Comparison of ENCODE assay signal across 10 cellular contexts in the genomic region with DNA sequence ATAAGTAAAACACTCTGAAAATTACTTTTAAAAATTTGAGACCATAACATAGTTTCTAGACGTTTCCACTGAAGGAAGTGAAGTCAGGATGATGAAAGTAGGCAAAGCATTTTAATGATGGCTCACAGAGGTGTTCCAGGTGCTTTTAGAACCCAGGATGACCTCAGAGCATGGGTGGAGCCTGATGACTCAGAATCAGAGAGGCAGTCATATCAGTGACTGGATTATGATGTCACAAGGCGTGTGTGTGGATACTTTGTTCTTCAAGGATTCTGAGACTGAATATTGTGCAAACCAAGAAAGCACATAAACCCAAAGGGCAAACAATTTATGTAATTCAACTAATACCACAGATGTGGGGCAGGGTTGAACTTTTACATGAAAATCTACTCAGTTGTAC.
A peak's percentile ranks its signal among the peaks of the same experiment; 100 is the strongest.
DNase-seq lines count a peak whose midpoint lies in the region; ATAC-seq and TF ChIP-seq lines count a peak whose summit lies in the region.
"Had no signal": no experiment of that assay in that cellular context is flagged by ENCODE, and none has a peak within 500 bp of the region (broad histone marks: within the 10 kb centered on the region; RNA-seq: fewer than 3 reads in every experiment).

No MANE protein-coding gene starts in this region.

- peak; percentile 39 to 48 for DNase-seq in activated CD8-positive, alpha-beta memory T cell treated with anti-CD3 and anti-CD28 coated beads for 4 hours (ENCODE audit: low read depth in 2 of 2)
- no peak for DNase-seq in activated CD8-positive, alpha-beta memory T cell treated with anti-CD3 and anti-CD28 coated beads for 24 hours
- DNase-seq in M059J (ENCODE audit: low read depth) = peak; percentile 65
- peak; percentile 36 for DNase-seq in activated T-helper 9 cell treated with anti-CD3 and anti-CD28 coated beads, Interleukin-2, amount 50 U/mL, for 16 hours (ENCODE audit: low read depth)
- DNase-seq in retinal pigment epithelial cell (ENCODE audit: low read depth) = peak; percentile 74
- no peak for DNase-seq in SHP77 treated with DMSO at 0.1 percent for 48 hours (lab: John Stamatoyannopoulos, UW)
- DNase-seq: naive B cell had no signal

- no peak for TF ChIP-seq CTCF in retinal pigment epithelial cell (conservative IDR thresholded peaks at IDR 0.05; ENCODE audit: low read depth, low read length)

- ATAC-seq in HG03108 (IDR thresholded peaks at IDR 0.05; ENCODE audit: unreplicated experiment) = no peak
- ATAC-seq in GM21576 (IDR thresholded peaks at IDR 0.05; ENCODE audit: unreplicated experiment) = no peak

- H3K4me3 ChIP-seq in retinal pigment epithelial cell (ENCODE audit: low read length) = no peak overlapping the region
- H3K4me3 ChIP-seq: BLaER1 treated with 17β-estradiol and CSF1 and Interleukin-3, amounts not matched to agents 10 nM and 100 nM had no signal

Comparison
In these comparisons a context has a peak if more than half of its experiments do, and no peak if none do; other contexts are left out.
1. DNase-seq: peak in activated CD8-positive, alpha-beta memory T cell treated with anti-CD3 and anti-CD28 coated beads for 4 hours (2 of 2), M059J (single experiment), activated T-helper 9 cell treated with anti-CD3 and anti-CD28 coated beads, Interleukin-2, amount 50 U/mL, for 16 hours (single experiment) and retinal pigment epithelial cell (single experiment); none in activated CD8-positive, alpha-beta memory T cell treated with anti-CD3 and anti-CD28 coated beads for 24 hours (single experiment) and SHP77 treated with DMSO at 0.1 percent for 48 hours (single experiment).